ENCODE assay signal across 1 cellular context in the genomic region with DNA sequence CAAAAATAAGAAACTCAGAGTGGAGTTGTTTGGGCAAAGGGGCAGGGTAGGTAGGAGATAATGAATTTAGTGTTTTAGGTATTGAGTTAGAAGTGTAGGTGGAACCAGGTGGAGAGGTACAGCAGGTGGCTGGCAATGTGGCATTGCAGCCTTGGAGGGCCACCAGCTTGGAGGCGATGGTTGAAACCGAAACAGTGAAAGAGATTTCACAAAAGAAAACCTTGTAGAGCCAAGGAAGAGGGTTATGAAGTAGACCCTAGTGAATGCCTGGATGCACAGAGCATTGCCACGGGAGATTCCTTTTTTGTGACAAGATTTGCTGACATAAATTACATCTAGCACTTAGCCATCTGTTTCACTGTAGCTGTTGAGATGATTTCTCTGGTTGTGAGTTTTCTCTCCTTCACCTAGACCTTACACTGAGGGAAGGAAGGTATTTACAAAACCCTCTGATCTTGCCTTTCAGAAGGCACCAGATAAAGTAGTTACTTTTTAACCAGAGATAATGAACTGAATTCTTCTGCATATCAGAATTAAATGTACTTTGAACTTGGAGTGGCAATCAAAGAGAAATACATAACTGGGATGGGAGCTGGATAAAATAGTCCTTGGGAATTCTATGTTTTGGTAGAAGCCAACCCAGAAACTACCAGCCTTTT.
TF ChIP-seq lines count a peak whose summit lies in the region.

No MANE protein-coding gene starts in this region.

TF ChIP-seq in H1, 55 proteins besides CTCF, POLR2A, EP300 and RAD21:
- TF ChIP-seq SP4 (IDR thresholded peaks at IDR 0.05; ENCODE audit: low read length) (no peak), PHF8 (conservative IDR thresholded peaks at IDR 0.05; ENCODE audit: low read depth, low read length) (no peak), RXRA (IDR thresholded peaks at IDR 0.05; ENCODE audit: insufficient read depth, low read depth, low read length) (no peak), SIX5 (IDR thresholded peaks at IDR 0.05; ENCODE audit: low read depth, low read length) (no peak), SP2 (IDR thresholded peaks at IDR 0.05; ENCODE audit: low read length) (no peak), CBX8 (IDR thresholded peaks at IDR 0.05; ENCODE audit: borderline replicate concordance, low read depth, low read length) (no peak), RNF2 (IDR thresholded peaks at IDR 0.05; ENCODE audit: borderline replicate concordance, low read depth, low read length, missing control alignments, poor library complexity, severe bottlenecking) (no peak)
- TF ChIP-seq, protein P1, sequence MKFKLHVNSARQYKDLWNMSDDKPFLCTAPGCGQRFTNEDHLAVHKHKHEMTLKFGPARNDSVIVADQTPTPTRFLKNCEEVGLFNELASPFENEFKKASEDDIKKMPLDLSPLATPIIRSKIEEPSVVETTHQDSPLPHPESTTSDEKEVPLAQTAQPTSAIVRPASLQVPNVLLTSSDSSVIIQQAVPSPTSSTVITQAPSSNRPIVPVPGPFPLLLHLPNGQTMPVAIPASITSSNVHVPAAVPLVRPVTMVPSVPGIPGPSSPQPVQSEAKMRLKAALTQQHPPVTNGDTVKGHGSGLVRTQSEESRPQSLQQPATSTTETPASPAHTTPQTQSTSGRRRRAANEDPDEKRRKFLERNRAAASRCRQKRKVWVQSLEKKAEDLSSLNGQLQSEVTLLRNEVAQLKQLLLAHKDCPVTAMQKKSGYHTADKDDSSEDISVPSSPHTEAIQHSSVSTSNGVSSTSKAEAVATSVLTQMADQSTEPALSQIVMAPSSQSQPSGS (IDR thresholded peaks at IDR 0.05; ENCODE audit: low read length): no peak
